In genomic region chr2:102736174-102736606, GRCh38 we compare ENCODE assay signal across 1 cellular context.
TF ChIP-seq lines count a peak whose summit lies in the region.

No MANE protein-coding gene starts in this region.

TF ChIP-seq in HepG2, 621 proteins besides CTCF, POLR2A, EP300 and RAD21 (continued from another document and continues in another):
- TF ChIP-seq ZNF574 (CRISPR knock-in tag; IDR thresholded peaks at IDR 0.05) = no peak; the same call in 1 of the 2 replicates
- no peak for TF ChIP-seq FOXJ3 (CRISPR knock-in tag; IDR thresholded peaks at IDR 0.05; ENCODE audit: borderline replicate concordance)
- 0 out of 2 replicates have a peak, but pooled peaks have one; percentile 20 for TF ChIP-seq MYPOP (CRISPR knock-in tag; IDR thresholded peaks at IDR 0.05)
- TF ChIP-seq ZNF570 (CRISPR knock-in tag; IDR thresholded peaks at IDR 0.05; ENCODE audit: borderline replicate concordance) = no peak
- no peak for TF ChIP-seq NFKBIZ (CRISPR knock-in tag; IDR thresholded peaks at IDR 0.05)
- no peak for TF ChIP-seq ZNF564 (CRISPR knock-in tag; IDR thresholded peaks at IDR 0.05)
- TF ChIP-seq ZNF580 (CRISPR knock-in tag; IDR thresholded peaks at IDR 0.05; ENCODE audit: borderline replicate concordance, low read depth) = no peak; the same call in 1 of the 2 replicates
- no peak for TF ChIP-seq ZBTB1 (CRISPR knock-in tag; IDR thresholded peaks at IDR 0.05; ENCODE audit: borderline replicate concordance)
- TF ChIP-seq ZNF775 (CRISPR knock-in tag; IDR thresholded peaks at IDR 0.05; ENCODE audit: borderline replicate concordance) = no peak
- TF ChIP-seq ZNF770 (CRISPR knock-in tag; IDR thresholded peaks at IDR 0.05) = no peak
- TF ChIP-seq KDM5A (IDR thresholded peaks at IDR 0.05; ENCODE audit: borderline replicate concordance, low read length) = peak; percentile 35; the same call in 1 of the 2 replicates
- TF ChIP-seq TBX2 (CRISPR knock-in tag; IDR thresholded peaks at IDR 0.05; ENCODE audit: borderline replicate concordance) = no peak
- TF ChIP-seq SNAPC4 (CRISPR knock-in tag; IDR thresholded peaks at IDR 0.05) = no peak
- no peak for TF ChIP-seq NR2F2 (IDR thresholded peaks at IDR 0.05; ENCODE audit: borderline replicate concordance, low read depth)
- TF ChIP-seq BRD4 (CRISPR knock-in tag; IDR thresholded peaks at IDR 0.05) = peak; percentile 19; the same call in 1 of the 2 replicates
- TF ChIP-seq SIN3A (IDR thresholded peaks at IDR 0.05; ENCODE audit: borderline replicate concordance, low read depth, low read length) = 0 out of 2 replicates have a peak, but pooled peaks have one; percentile 17
- no peak for TF ChIP-seq CHD4 (IDR thresholded peaks at IDR 0.05; ENCODE audit: borderline replicate concordance, low read length)
- TF ChIP-seq IRF9 (CRISPR knock-in tag; IDR thresholded peaks at IDR 0.05; ENCODE audit: borderline replicate concordance) = no peak
- no peak for TF ChIP-seq NFAT5 (CRISPR knock-in tag; IDR thresholded peaks at IDR 0.05)
- TF ChIP-seq TCF12 (IDR thresholded peaks at IDR 0.05) = no peak
- TF ChIP-seq TCF12 (CRISPR knock-in tag; IDR thresholded peaks at IDR 0.05) = no peak
- TF ChIP-seq ZFY (CRISPR knock-in tag; IDR thresholded peaks at IDR 0.05) = no peak
- TF ChIP-seq LRRFIP1 (CRISPR knock-in tag; conservative IDR thresholded peaks at IDR 0.05) = no peak
- TF ChIP-seq ZSCAN29 (CRISPR knock-in tag; conservative IDR thresholded peaks at IDR 0.05) = peak; percentile 66; the same call in 1 of the 2 replicates
- TF ChIP-seq TSC22D2 (CRISPR knock-in tag; IDR thresholded peaks at IDR 0.05; ENCODE audit: borderline replicate concordance) = no peak
- no peak for TF ChIP-seq GPN1 (CRISPR knock-in tag; IDR thresholded peaks at IDR 0.05; ENCODE audit: borderline replicate concordance)
- TF ChIP-seq MXI1 (IDR thresholded peaks at IDR 0.05; ENCODE audit: borderline replicate concordance, low read depth, low read length) = no peak
- no peak for TF ChIP-seq TAF15 (IDR thresholded peaks at IDR 0.05; ENCODE audit: low read depth, low read length, poor library complexity, severe bottlenecking)
- TF ChIP-seq GMEB1 (CRISPR knock-in tag; IDR thresholded peaks at IDR 0.05; ENCODE audit: borderline replicate concordance) = no peak
- TF ChIP-seq ZSCAN25 (CRISPR knock-in tag; IDR thresholded peaks at IDR 0.05) = no peak
- TF ChIP-seq STAT5B (CRISPR knock-in tag; IDR thresholded peaks at IDR 0.05) = no peak
- no peak for TF ChIP-seq ETS1 (CRISPR knock-in tag; IDR thresholded peaks at IDR 0.05)
